ENCODE assay signal across 27 cellular contexts in the genomic region with DNA sequence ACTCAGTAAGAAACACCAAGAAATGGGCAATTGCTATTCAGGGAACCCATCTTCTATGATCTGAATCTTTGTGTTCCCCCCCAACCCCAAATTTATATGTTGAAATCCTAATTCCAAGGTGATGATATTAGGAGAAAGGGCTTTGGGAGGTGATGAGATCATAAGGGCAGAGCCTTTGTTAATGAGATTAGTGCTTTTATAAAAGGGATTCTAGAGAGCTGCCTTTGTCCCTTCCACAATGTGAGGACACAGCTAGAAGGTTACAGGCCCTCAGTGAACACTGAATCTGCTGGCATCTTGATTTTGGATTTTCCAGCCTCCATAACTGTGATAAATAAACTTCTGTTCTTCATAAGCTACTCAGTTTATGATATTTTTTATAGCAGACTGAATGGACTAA.
"Had no signal": no experiment of that assay in that cellular context is flagged by ENCODE, and none has a peak within 500 bp of the region (broad histone marks: within the 10 kb centered on the region; RNA-seq: fewer than 3 reads in every experiment).

No MANE protein-coding gene starts in this region.

- H3K9ac ChIP-seq: parathyroid adenoma had no signal

- H3K27me3 ChIP-seq: colonic mucosa, esophagus muscularis mucosa, foreskin keratinocyte, gastroesophageal sphincter, heart left ventricle, hepatocyte, left lung, neutrophil, right atrium auricular region, thyroid gland had no signal

- H3K27me3 Mint-ChIP-seq: dendritic cell treated with granulocyte-macrophage colony-stimulating factor and Interleukin-4, amounts not matched to agents 40 ng/mL and 50 ng/mL, for 4 days; progenitor cell of endocrine pancreas; stimulated activated naive CD8-positive, alpha-beta T cell treated with anti-CD3 and anti-CD28 coated beads, Interleukin-15, amount 100 ng/mL, for 72 hours; type B pancreatic cell had no signal

- H3K36me3 ChIP-seq: colonic mucosa, esophagus muscularis mucosa, gastroesophageal sphincter, heart left ventricle, left lung, neutrophil, right atrium auricular region, thyroid gland had no signal

- H2AFZ ChIP-seq: hepatocyte, parathyroid adenoma had no signal

- H3K27ac Mint-ChIP-seq: dendritic cell treated with granulocyte-macrophage colony-stimulating factor and Interleukin-4, amounts not matched to agents 40 ng/mL and 50 ng/mL, for 4 days; naive thymus-derived CD8-positive, alpha-beta T cell; nephron progenitor cell; progenitor cell of endocrine pancreas; stimulated activated naive CD8-positive, alpha-beta T cell treated with anti-CD3 and anti-CD28 coated beads, Interleukin-15, amount 100 ng/mL, for 72 hours; type B pancreatic cell had no signal

- H3K36me3 Mint-ChIP-seq: naive thymus-derived CD8-positive, alpha-beta T cell had no signal

- H3K4me1 ChIP-seq: colonic mucosa, foreskin keratinocyte, gastroesophageal sphincter, heart left ventricle, left lung, parathyroid adenoma, right atrium auricular region, thyroid gland had no signal

- H3K79me2 ChIP-seq: hepatocyte, parathyroid adenoma had no signal

- H3K4me1 Mint-ChIP-seq: naive thymus-derived CD8-positive, alpha-beta T cell; stimulated activated naive CD8-positive, alpha-beta T cell treated with anti-CD3 and anti-CD28 coated beads, Interleukin-15, amount 100 ng/mL, for 72 hours had no signal

- H3K4me2 ChIP-seq: hepatocyte, smooth muscle cell had no signal

- H3K27ac ChIP-seq: colonic mucosa, esophagus muscularis mucosa, foreskin keratinocyte, gastroesophageal sphincter, heart left ventricle, hepatocyte, left lung, neutrophil, parathyroid adenoma, right atrium auricular region, thyroid gland had no signal

- H3K4me3 Mint-ChIP-seq: dendritic cell treated with granulocyte-macrophage colony-stimulating factor and Interleukin-4, amounts not matched to agents 40 ng/mL and 50 ng/mL, for 4 days; naive thymus-derived CD8-positive, alpha-beta T cell; nephron progenitor cell; stimulated activated naive CD8-positive, alpha-beta T cell treated with anti-CD3 and anti-CD28 coated beads, Interleukin-15, amount 100 ng/mL, for 72 hours; type B pancreatic cell had no signal

- H3K4me3 ChIP-seq: colonic mucosa, esophagus muscularis mucosa, gastroesophageal sphincter, heart left ventricle, hepatocyte, left lung, right atrium auricular region, smooth muscle cell, thyroid gland had no signal

- H3K9me3 Mint-ChIP-seq: dendritic cell treated with granulocyte-macrophage colony-stimulating factor and Interleukin-4, amounts not matched to agents 40 ng/mL and 50 ng/mL, for 4 days; naive thymus-derived CD8-positive, alpha-beta T cell; nephron progenitor cell; stimulated activated naive CD8-positive, alpha-beta T cell treated with anti-CD3 and anti-CD28 coated beads, Interleukin-15, amount 100 ng/mL, for 72 hours; type B pancreatic cell had no signal

- DNase-seq: colonic mucosa; effector memory CD4-positive, alpha-beta T cell; foreskin keratinocyte; heart left ventricle; kidney; left cardiac atrium; left lung; mesenchymal stem cell; naive thymus-derived CD8-positive, alpha-beta T cell; nephron progenitor cell; stimulated activated CD4-positive, alpha-beta T cell treated with anti-CD3 and anti-CD28 coated beads, Interleukin-12 subunit alpha, Interleukin-12 subunit beta, amount 100 ng/mL, for 4 hours; stimulated activated CD4-positive, alpha-beta T cell treated with anti-CD3 and anti-CD28 coated beads, Interleukin-1b, Interleukin-23, amount 100 ng/mL, for 48 hours; stimulated activated CD4-positive, alpha-beta T cell treated with anti-CD3 and anti-CD28 coated beads, Interleukin-4, amount 100 ng/mL, for 1 hour; stimulated activated CD8-positive, alpha-beta memory T cell treated with anti-CD3 and anti-CD28 coated beads, Interleukin-4, amount 100 ng/mL, for 48 hours; stimulated activated naive CD4-positive, alpha-beta T cell; stimulated activated naive CD8-positive, alpha-beta T cell treated with anti-CD3 and anti-CD28 coated beads, Interleukin-15, amount 100 ng/mL, for 72 hours; thyroid gland had no signal

- H3K9me3 ChIP-seq: colonic mucosa, esophagus muscularis mucosa, gastroesophageal sphincter, heart left ventricle, left lung, neutrophil, right atrium auricular region, thyroid gland had no signal
